In genomic region chr5:151019331-151019730, GRCh38 we compare ENCODE assay signal across 21 cellular contexts. TPM values are rescaled to one million over a fixed set of nuclear protein-coding genes. Genes with fewer than 3 reads are reported as not detected.
DNase-seq lines count a peak whose midpoint lies in the region; ATAC-seq and TF ChIP-seq lines count a peak whose summit lies in the region.
"Had no signal": no experiment of that assay in that cellular context is flagged by ENCODE, and none has a peak within 500 bp of the region (broad histone marks: within the 10 kb centered on the region; RNA-seq: fewer than 3 reads in every experiment).

No MANE protein-coding gene starts in this region.

- intact Hi-C loops in left ventricle myocardium superior (cut with micrococcal nuclease), result no loop called here
- intact Hi-C loops in ascending aorta (cut with DNase I), result loop anchor here (2.0 kb wide), 1 partner anchor 17 kb away; no protein-coding TSS in a partner anchor

- H3K9me3 ChIP-seq in right atrium auricular region (no peaks in the 10 kb centered on the region), ascending aorta (no peaks in the 10 kb centered on the region)

- H3K27ac ChIP-seq in right atrium auricular region, result peak overlapping the region; percentile 97 to 98
- H3K27ac ChIP-seq in ascending aorta, result peak overlapping the region; percentile 91 to 93

- H3K4me1 ChIP-seq in right atrium auricular region (peaks cover 0 to 44% of the 10 kb centered on the region in 2 donors), ascending aorta (peaks cover 12 to 27% of the 10 kb centered on the region in 2 donors)

- H3K27ac Mint-ChIP-seq in nephron, result peak overlapping the region; percentile 34 to 66 (median 48)
- H3K27ac Mint-ChIP-seq in T-cell, result peak overlapping the region in 1 of 2 donors; percentile 12
- H3K27ac Mint-ChIP-seq: activated CD4-positive, alpha-beta memory T cell treated with anti-CD3 and anti-CD28 coated beads, Interleukin-2, amount 10 ng/mL, durations not matched to agents 7 days and 5 days had no signal

- ATAC-seq in left ventricle myocardium superior (no peak), T-cell (replicated peaks in 1 of 4) (no peak)

- H3K4me1 Mint-ChIP-seq in nephron (peaks cover 21% of the 10 kb centered on the region), T-cell (peaks cover 15 to 37% (median 34%) of the 10 kb centered on the region in 3 donors)

- H3K27me3 Mint-ChIP-seq in nephron (ENCODE audit: low read depth) (peaks cover 4% of the 10 kb centered on the region), T-cell (peaks cover 0 to 3% of the 10 kb centered on the region in 2 donors)
- H3K27me3 Mint-ChIP-seq: central memory CD8-positive, alpha-beta T cell had no signal

- H3K4me3 ChIP-seq in right atrium auricular region (no peak overlapping the region), ascending aorta (no peak overlapping the region)

- DNase-seq in right atrium auricular region (ENCODE audit: low spot score) (no peak), left ventricle myocardium superior (no peak), ascending aorta (ENCODE audit: low spot score in 2 of 2) (peak in 1 of 2 donors; percentile 63), MV-4-11 (lab: John Stamatoyannopoulos, UW) (no peak), T-cell (no peak), SIG-M5 treated with dmso at 0.1 percent for 504 hours (lab: John Stamatoyannopoulos, UW; ENCODE audit: unreplicated experiment) (no peak), NCI-H2107 (lab: John Stamatoyannopoulos, UW) (no peak)
- DNase-seq: activated CD4-positive, alpha-beta memory T cell treated with anti-CD3 and anti-CD28 coated beads, Interleukin-2, amount 10 ng/mL, durations not matched to agents 7 days and 5 days; activated naive CD4-positive, alpha-beta T cell; anterior cingulate cortex; CD4-positive, CD25-positive, alpha-beta regulatory T cell; erythroblast; GOT3; midbrain; NCI-H2029 treated with DMSO at 0.1 percent for 48 hours; NCI-H446 treated with DMSO at 0.1 percent for 48 hours; occipital lobe; retina; RPMI8226 had no signal

- H3K36me3 Mint-ChIP-seq in nephron (ENCODE audit: low read depth) (no peaks in the 10 kb centered on the region), T-cell (no peaks in the 10 kb centered on the region)
- H3K36me3 Mint-ChIP-seq: CD4-positive, CD25-positive, alpha-beta regulatory T cell had no signal

- TF ChIP-seq CTCF in right atrium auricular region (IDR thresholded peaks at IDR 0.05) (no peak), ascending aorta (IDR thresholded peaks at IDR 0.05) (no peak), nephron (IDR thresholded peaks at IDR 0.05; ENCODE audit: unreplicated experiment in 3 of 3) (no peak)

- CTCF ChIA-PET in T-cell (lab: Charles Lee), result no interaction called here

- POLR2A ChIA-PET in T-cell (lab: Charles Lee), result no interaction called here

- H3K9me3 Mint-ChIP-seq in nephron (no peaks in the 10 kb centered on the region), T-cell (no peaks in the 10 kb centered on the region)
- H3K9me3 Mint-ChIP-seq: activated CD4-positive, alpha-beta memory T cell treated with anti-CD3 and anti-CD28 coated beads, Interleukin-2, amount 10 ng/mL, durations not matched to agents 7 days and 5 days; CD4-positive, CD25-positive, alpha-beta regulatory T cell; central memory CD8-positive, alpha-beta T cell had no signal

- peak overlapping the region; percentile 65 to 81 (median 67) for H3K4me3 Mint-ChIP-seq in nephron
- H3K4me3 Mint-ChIP-seq in T-cell, result peak overlapping the region in 1 of 3 donors; percentile 11
- H3K4me3 Mint-ChIP-seq: activated CD4-positive, alpha-beta memory T cell treated with anti-CD3 and anti-CD28 coated beads, Interleukin-2, amount 10 ng/mL, durations not matched to agents 7 days and 5 days had no signal

- H3K27me3 ChIP-seq in right atrium auricular region (no peaks in the 10 kb centered on the region), ascending aorta (no peaks in the 10 kb centered on the region)

- peaks cover 18% of the 10 kb centered on the region for H3K36me3 ChIP-seq in right atrium auricular region
- H3K36me3 ChIP-seq in ascending aorta, result no peaks in the 10 kb centered on the region

RNA-seq across cellular contexts. Expression of gene GPX3, which starts 1.1 kb away (rescaled TPM):
- total RNA-seq in right atrium auricular region, result 1,000 to 10,000 TPM; 2,222 to 2,480 TPM
- total RNA-seq in left ventricle myocardium superior, result 537 TPM
- total RNA-seq in ascending aorta, result 2,056 TPM
- total RNA-seq in T-cell, result 1 to 10 TPM in 2 of 5 donors, under 1 TPM in 1, not detected in 2; 0.49 to 1.6 (median 1.4) TPM
- total RNA-seq: activated CD4-positive, alpha-beta memory T cell treated with anti-CD3 and anti-CD28 coated beads, Interleukin-2, amount 10 ng/mL, durations not matched to agents 7 days and 5 days had no signal

Comparison
In these comparisons a context has a peak if more than half of its experiments do, and no peak if none do; other contexts are left out.
1. RNA of gene GPX3, which starts 1.1 kb away (total RNA-seq): 2,222 to 2,480 TPM in right atrium auricular region, 2,056 TPM in ascending aorta (single experiment) and 537 TPM in left ventricle myocardium superior (single experiment); 0.49 to 1.6 TPM in T-cell; every median in the first group is over 100 times any median in the second.